11 cellular contexts compared by ENCODE assay signal in the genomic region with DNA sequence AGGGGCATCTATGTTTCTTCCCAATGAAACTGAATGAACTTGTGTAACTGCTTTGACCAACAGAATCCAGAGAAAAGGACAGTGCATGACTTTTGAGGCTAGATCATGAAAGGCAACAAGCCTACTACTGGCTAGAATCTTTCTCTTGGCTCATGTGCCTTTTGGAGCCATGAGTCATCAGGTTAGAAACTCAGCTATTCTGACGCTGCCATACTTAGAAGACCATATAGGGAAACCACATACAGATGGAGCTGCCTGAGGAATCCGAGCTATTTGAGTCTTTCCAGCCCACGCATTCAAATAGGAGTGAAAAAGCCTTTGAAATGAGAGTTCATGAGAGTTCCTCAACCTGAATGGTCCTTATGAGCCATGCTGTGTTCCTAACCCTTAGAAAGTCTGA.
A peak's percentile ranks its signal among the peaks of the same experiment; 100 is the strongest.
DNase-seq lines count a peak whose midpoint lies in the region; ATAC-seq and TF ChIP-seq lines count a peak whose summit lies in the region.
"Had no signal": no experiment of that assay in that cellular context is flagged by ENCODE, and none has a peak within 500 bp of the region (broad histone marks: within the 10 kb centered on the region; RNA-seq: fewer than 3 reads in every experiment).

No MANE protein-coding gene starts in this region.

- no peaks in the 10 kb centered on the region for H3K36me3 Mint-ChIP-seq in activated naive CD8-positive, alpha-beta T cell treated with anti-CD3 and anti-CD28 coated beads, Interleukin-2, amount 50 U/mL, for 24 hours (ENCODE audit: low read depth)

- no peak for ATAC-seq in activated naive CD8-positive, alpha-beta T cell treated with anti-CD3 and anti-CD28 coated beads, Interleukin-2, amount 50 U/mL, for 24 hours
- no peak for ATAC-seq in HG03571 (IDR thresholded peaks at IDR 0.05; ENCODE audit: unreplicated experiment)

- no peaks in the 10 kb centered on the region for H3K27me3 Mint-ChIP-seq in activated naive CD8-positive, alpha-beta T cell treated with anti-CD3 and anti-CD28 coated beads, Interleukin-2, amount 50 U/mL, for 24 hours

- peak overlapping the region; percentile 66 for H3K9ac ChIP-seq in HUES6 (ENCODE audit: low read length)
- H3K9ac ChIP-seq: parathyroid adenoma had no signal

- no peak overlapping the region for H3K4me3 Mint-ChIP-seq in activated naive CD8-positive, alpha-beta T cell treated with anti-CD3 and anti-CD28 coated beads, Interleukin-2, amount 50 U/mL, for 24 hours

- H3K9me3 ChIP-seq in HUES6 (ENCODE audit: control insufficient read depth, insufficient read depth, low read depth, low read length) = no peaks in the 10 kb centered on the region
- H3K9me3 ChIP-seq: esophagus squamous epithelium had no signal

- TF ChIP-seq CTCF in AG09309 (IDR thresholded peaks at IDR 0.05; ENCODE audit: control insufficient read depth, insufficient read depth, low read depth, low read length, missing control alignments) = no peak

- no peaks in the 10 kb centered on the region for H3K4me1 Mint-ChIP-seq in activated naive CD8-positive, alpha-beta T cell treated with anti-CD3 and anti-CD28 coated beads, Interleukin-2, amount 50 U/mL, for 24 hours

- H3K4me3 ChIP-seq in AG09309 (ENCODE audit: control insufficient read depth, low read depth, low read length) (no peak overlapping the region), HUES6 (ENCODE audit: low read depth, low read length) (no peak overlapping the region)
- H3K4me3 ChIP-seq: esophagus squamous epithelium had no signal

- H3K27ac Mint-ChIP-seq in activated naive CD8-positive, alpha-beta T cell treated with anti-CD3 and anti-CD28 coated beads, Interleukin-2, amount 50 U/mL, for 24 hours = no peak overlapping the region

- no peaks in the 10 kb centered on the region for H3K36me3 ChIP-seq in HUES6 (ENCODE audit: control insufficient read depth, insufficient read depth, low read length)
- H3K36me3 ChIP-seq: esophagus squamous epithelium had no signal

- H3K27ac ChIP-seq in HUES6 (ENCODE audit: low read depth, low read length) = peak overlapping the region; percentile 98
- H3K27ac ChIP-seq: esophagus squamous epithelium, parathyroid adenoma had no signal

- DNase-seq in AG09309 (ENCODE audit: low read depth) = peak; percentile 98
- peak; percentile 95 for DNase-seq in amniotic stem cell (lab: John Stamatoyannopoulos, UW)
- peak; percentile 94 for DNase-seq in islet precursor cell
- no peak for DNase-seq in activated naive CD8-positive, alpha-beta T cell treated with anti-CD3 and anti-CD28 coated beads, Interleukin-2, amount 50 U/mL, for 24 hours
- no peak for DNase-seq in globus pallidus (ENCODE audit: low spot score)
- DNase-seq in stimulated activated CD4-positive, alpha-beta T cell treated with anti-CD3 and anti-CD28 coated beads, Interleukin-4, amount 100 ng/mL, for 4 hours = no peak
- DNase-seq: DMS79, esophagus squamous epithelium had no signal

- peaks cover 24% of the 10 kb centered on the region for H3K4me1 ChIP-seq in HUES6 (ENCODE audit: control insufficient read depth, insufficient read depth, low read length)
- H3K4me1 ChIP-seq: esophagus squamous epithelium, parathyroid adenoma had no signal

- H3K9me3 Mint-ChIP-seq in activated naive CD8-positive, alpha-beta T cell treated with anti-CD3 and anti-CD28 coated beads, Interleukin-2, amount 50 U/mL, for 24 hours = no peaks in the 10 kb centered on the region

- H3K27me3 ChIP-seq in HUES6 (ENCODE audit: control insufficient read depth, insufficient read depth, low read length) = no peaks in the 10 kb centered on the region
- H3K27me3 ChIP-seq: esophagus squamous epithelium had no signal

Comparison
In these comparisons a context has a peak if more than half of its experiments do, and no peak if none do; other contexts are left out.
1. DNase-seq: peak in AG09309 (single experiment), amniotic stem cell (single experiment) and islet precursor cell (single experiment); none in activated naive CD8-positive, alpha-beta T cell treated with anti-CD3 and anti-CD28 coated beads, Interleukin-2, amount 50 U/mL, for 24 hours (single experiment), globus pallidus (single experiment) and stimulated activated CD4-positive, alpha-beta T cell treated with anti-CD3 and anti-CD28 coated beads, Interleukin-4, amount 100 ng/mL, for 4 hours (0 of 2).